In genomic region chr10:33287112-33287511, GRCh38 we compare ENCODE assay signal across 27 cellular contexts. TPM values are rescaled to one million over a fixed set of nuclear protein-coding genes. Genes with fewer than 3 reads are reported as not detected.
DNase-seq lines count a peak whose midpoint lies in the region; ATAC-seq, FAIRE-seq and TF ChIP-seq lines count a peak whose summit lies in the region.
"Had no signal": no experiment of that assay in that cellular context is flagged by ENCODE, and none has a peak within 500 bp of the region (broad histone marks: within the 10 kb centered on the region; RNA-seq: fewer than 3 reads in every experiment).

No MANE protein-coding gene starts in this region.

- peaks cover 70% of the 10 kb centered on the region for H3K4me1 Mint-ChIP-seq in chondrocyte (ENCODE audit: low read depth)
- H3K4me1 Mint-ChIP-seq: activated B cell treated with CpG ODN at 0.5 μM for 24 hours; CD4-positive, CD25-positive, alpha-beta regulatory T cell had no signal

- DNase-seq in NCI-H1105 treated with DMSO at 0.1 percent for 48 hours (lab: John Stamatoyannopoulos, UW) (peak; percentile 32), NCI-H1105 (lab: John Stamatoyannopoulos, UW) (no peak), NCI-H146 treated with DMSO at 0.1 percent for 48 hours (lab: John Stamatoyannopoulos, UW; ENCODE audit: unreplicated experiment) (peak; percentile 84), chondrocyte (ENCODE audit: low spot score) (no peak), small intestine (peak; percentile 21), DMS 273 treated with DMSO at 0.1 percent for 48 hours (lab: John Stamatoyannopoulos, UW) (no peak), SK-N-DZ (ENCODE audit: low spot score) (no peak)
- DNase-seq: activated B cell treated with CpG ODN at 0.5 μM for 24 hours; activated CD4-positive, alpha-beta T cell treated with anti-CD3 and anti-CD28 coated beads, Interleukin-2, amount 50 U/mL, for 4 hours; activated naive CD4-positive, alpha-beta T cell treated with Interleukin-2 at 50 U/mL for 16 hours; adrenal gland; brain microvascular endothelial cell; CD4-positive, CD25-positive, alpha-beta regulatory T cell; kidney; mucosa of descending colon; NCI-H1417 treated with DMSO at 0.1 percent for 48 hours; NCI-H446 treated with DMSO at 0.1 percent for 48 hours; ovary; Peyer's patch; right cardiac atrium; SJCRH30; stimulated activated CD4-positive, alpha-beta T cell treated with anti-CD3 and anti-CD28 coated beads, Interleukin-4, amount 100 ng/mL, for 24 hours; stimulated activated naive CD4-positive, alpha-beta T cell had no signal

- no peaks in the 10 kb centered on the region for H3K36me3 Mint-ChIP-seq in chondrocyte (ENCODE audit: low read depth)
- H3K36me3 Mint-ChIP-seq: CD4-positive, CD25-positive, alpha-beta regulatory T cell had no signal

- H3K4me3 ChIP-seq in small intestine (ENCODE audit: low read depth in 1 of 2, low read length in 2 of 2): no peak overlapping the region
- H3K4me3 ChIP-seq: adrenal gland, lung, mucosa of descending colon, ovary, Peyer's patch, SJCRH30 had no signal

- ATAC-seq in HG03520 (IDR thresholded peaks at IDR 0.05; ENCODE audit: unreplicated experiment): no peak
- ATAC-seq: mucosa of descending colon had no signal

- no peak overlapping the region for H3K4me3 Mint-ChIP-seq in chondrocyte (ENCODE audit: unreplicated experiment)
- H3K4me3 Mint-ChIP-seq: activated B cell treated with CpG ODN at 0.5 μM for 24 hours; CD4-positive, CD25-positive, alpha-beta regulatory T cell; nephron had no signal

- 13 to 51% (median 28%) methylated on average over 2 of the region's 2 CpGs for WGBS in small intestine, 3 donors

- H3K9me3 ChIP-seq in small intestine (ENCODE audit: control insufficient read depth, low read depth): no peaks in the 10 kb centered on the region
- H3K9me3 ChIP-seq: adrenal gland, mucosa of descending colon, ovary, Peyer's patch, SJCRH30 had no signal

- peaks cover 0 to 4% of the 10 kb centered on the region in 2 donors for H3K4me1 ChIP-seq in small intestine (ENCODE audit: control insufficient read depth in 2 of 2, insufficient read depth in 1 of 2, low read depth in 1 of 2, low read length in 1 of 2)
- H3K4me1 ChIP-seq: Peyer's patch had no signal

- H3K27me3 ChIP-seq in small intestine (ENCODE audit: control insufficient read depth in 2 of 2, insufficient read depth in 2 of 2, low read length in 2 of 2): no peaks in the 10 kb centered on the region
- H3K27me3 ChIP-seq: adrenal gland, brain microvascular endothelial cell, ovary, Peyer's patch, SJCRH30 had no signal

- no peak for FAIRE-seq in small intestine (lab: Jason Lieb, UNC)
- FAIRE-seq: kidney, urothelium cell line had no signal

- H3K27ac ChIP-seq in small intestine (ENCODE audit: low read depth in 1 of 2, low read length in 1 of 2): no peak overlapping the region
- H3K27ac ChIP-seq: adrenal gland, brain microvascular endothelial cell, ovary, Peyer's patch, SJCRH30 had no signal

- no peaks in the 10 kb centered on the region for H3K9me3 Mint-ChIP-seq in chondrocyte (ENCODE audit: low read depth)
- H3K9me3 Mint-ChIP-seq: activated B cell treated with CpG ODN at 0.5 μM for 24 hours; CD4-positive, CD25-positive, alpha-beta regulatory T cell; nephron had no signal

- no peaks in the 10 kb centered on the region for H3K27me3 Mint-ChIP-seq in chondrocyte (ENCODE audit: low read depth)

- peak overlapping the region; percentile 42 for H3K27ac Mint-ChIP-seq in chondrocyte (ENCODE audit: unreplicated experiment)
- H3K27ac Mint-ChIP-seq: activated B cell treated with CpG ODN at 0.5 μM for 24 hours; CD4-positive, CD25-positive, alpha-beta regulatory T cell; nephron had no signal

- no peaks in the 10 kb centered on the region for H3K36me3 ChIP-seq in small intestine (ENCODE audit: control insufficient read depth in 2 of 2, insufficient read depth in 2 of 2, low read length in 2 of 2)
- H3K36me3 ChIP-seq: adrenal gland, ovary, Peyer's patch, SJCRH30 had no signal

- TF ChIP-seq CTCF in chondrocyte (IDR thresholded peaks at IDR 0.05): no peak

RNA-seq across cellular contexts. Expression of gene NRP1, which starts 47.4 kb away (rescaled TPM):
- 111 to 126 TPM (median 122 TPM) in 3 replicates for total RNA-seq in chondrocyte
- 10 to 100 TPM in 1 of 3 donors, 1 to 10 TPM in 2; 2.5 to 22.0 (median 3.0) TPM for polyA plus RNA-seq in small intestine
- 32.4 and 36.6 TPM in 2 replicates for polyA plus RNA-seq in SK-N-DZ (2014; cell fraction: cytosol; rRNA removed)
- polyA plus RNA-seq in SK-N-DZ (2014; cell fraction: nucleus; rRNA removed): 28.2 and 32.6 TPM in 2 replicates
- total RNA-seq: activated B cell treated with CpG ODN at 0.5 μM for 24 hours; CD4-positive, CD25-positive, alpha-beta regulatory T cell had no signal

Comparison
In these comparisons a context has a peak if more than half of its experiments do, and no peak if none do; other contexts are left out.
1. DNase-seq: peak in NCI-H1105 treated with DMSO at 0.1 percent for 48 hours (single experiment), NCI-H146 treated with DMSO at 0.1 percent for 48 hours (single experiment) and small intestine (single experiment); none in NCI-H1105 (single experiment), chondrocyte (single experiment), DMS 273 treated with DMSO at 0.1 percent for 48 hours (single experiment) and SK-N-DZ (single experiment).